1 cellular context compared by ENCODE assay signal in the genomic region with DNA sequence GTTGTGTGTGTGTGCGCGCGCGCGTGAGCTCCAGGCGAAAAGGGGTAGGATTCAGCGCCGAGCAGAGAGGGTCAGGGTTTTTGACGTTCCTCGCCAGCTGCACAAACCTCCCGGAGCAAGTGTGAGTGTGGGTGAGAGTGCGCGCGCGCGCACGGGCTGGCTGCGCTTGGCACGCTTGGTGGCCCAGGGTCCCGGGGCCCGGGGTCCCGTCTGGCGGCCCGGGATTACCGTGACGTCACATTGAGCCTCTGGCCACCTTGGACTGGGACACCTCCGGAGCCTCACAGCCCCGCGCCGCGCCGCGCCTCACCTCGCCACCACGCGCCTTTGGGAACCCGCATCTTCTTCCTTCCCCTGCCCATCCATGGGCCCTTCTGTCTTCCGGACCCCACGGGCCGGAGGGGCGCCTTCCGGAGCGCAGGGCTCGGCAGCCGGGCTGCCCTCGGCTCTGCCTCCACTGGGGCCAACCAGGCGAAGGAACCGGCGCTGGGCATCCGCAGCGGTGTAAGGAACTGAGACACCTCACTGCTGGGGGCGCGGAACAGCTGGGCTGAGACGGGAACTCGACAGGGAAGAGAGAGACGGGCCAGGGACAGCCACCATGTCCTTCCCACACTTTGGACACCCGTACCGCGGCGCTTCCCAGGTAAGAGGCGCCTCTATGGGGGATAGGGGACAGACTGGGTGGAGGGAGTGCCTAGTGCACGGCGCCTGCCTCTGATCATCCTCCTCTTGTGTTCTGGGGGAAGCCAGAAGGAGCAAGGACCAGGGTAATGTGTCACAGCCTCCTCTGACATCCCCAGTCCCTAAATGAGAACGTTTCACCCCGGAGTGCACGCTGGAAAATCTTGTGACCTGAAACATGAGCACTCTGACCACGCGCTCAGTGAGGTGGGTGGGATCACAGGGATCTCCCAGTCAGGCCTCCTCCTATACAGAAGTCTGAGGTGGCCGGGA.
TF ChIP-seq lines count a peak whose summit lies in the region.

No MANE protein-coding gene starts in this region.

TF ChIP-seq in HEK293, 187 proteins besides CTCF, POLR2A, EP300 and RAD21 (continued from another document and continues in another):
- TF ChIP-seq, protein P1, sequence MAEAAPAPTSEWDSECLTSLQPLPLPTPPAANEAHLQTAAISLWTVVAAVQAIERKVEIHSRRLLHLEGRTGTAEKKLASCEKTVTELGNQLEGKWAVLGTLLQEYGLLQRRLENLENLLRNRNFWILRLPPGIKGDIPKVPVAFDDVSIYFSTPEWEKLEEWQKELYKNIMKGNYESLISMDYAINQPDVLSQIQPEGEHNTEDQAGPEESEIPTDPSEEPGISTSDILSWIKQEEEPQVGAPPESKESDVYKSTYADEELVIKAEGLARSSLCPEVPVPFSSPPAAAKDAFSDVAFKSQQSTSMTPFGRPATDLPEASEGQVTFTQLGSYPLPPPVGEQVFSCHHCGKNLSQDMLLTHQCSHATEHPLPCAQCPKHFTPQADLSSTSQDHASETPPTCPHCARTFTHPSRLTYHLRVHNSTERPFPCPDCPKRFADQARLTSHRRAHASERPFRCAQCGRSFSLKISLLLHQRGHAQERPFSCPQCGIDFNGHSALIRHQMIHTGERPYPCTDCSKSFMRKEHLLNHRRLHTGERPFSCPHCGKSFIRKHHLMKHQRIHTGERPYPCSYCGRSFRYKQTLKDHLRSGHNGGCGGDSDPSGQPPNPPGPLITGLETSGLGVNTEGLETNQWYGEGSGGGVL (tag by site-specific recombination; IDR thresholded peaks at IDR 0.05) = no peak
- TF ChIP-seq ZIC2 (tag by site-specific recombination; IDR thresholded peaks at IDR 0.05) = 0 out of 2 replicates have a peak, but pooled peaks have one; percentile 31
- TF ChIP-seq, protein P2, sequence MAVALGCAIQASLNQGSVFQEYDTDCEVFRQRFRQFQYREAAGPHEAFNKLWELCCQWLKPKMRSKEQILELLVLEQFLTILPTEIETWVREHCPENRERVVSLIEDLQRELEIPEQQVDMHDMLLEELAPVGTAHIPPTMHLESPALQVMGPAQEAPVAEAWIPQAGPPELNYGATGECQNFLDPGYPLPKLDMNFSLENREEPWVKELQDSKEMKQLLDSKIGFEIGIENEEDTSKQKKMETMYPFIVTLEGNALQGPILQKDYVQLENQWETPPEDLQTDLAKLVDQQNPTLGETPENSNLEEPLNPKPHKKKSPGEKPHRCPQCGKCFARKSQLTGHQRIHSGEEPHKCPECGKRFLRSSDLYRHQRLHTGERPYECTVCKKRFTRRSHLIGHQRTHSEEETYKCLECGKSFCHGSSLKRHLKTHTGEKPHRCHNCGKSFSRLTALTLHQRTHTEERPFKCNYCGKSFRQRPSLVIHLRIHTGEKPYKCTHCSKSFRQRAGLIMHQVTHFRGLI (tag by site-specific recombination; IDR thresholded peaks at IDR 0.05) = 0 out of 2 replicates have a peak, but pooled peaks have one; percentile 14
- TF ChIP-seq ZEB2 (tag by site-specific recombination; IDR thresholded peaks at IDR 0.05) = no peak
- no peak for TF ChIP-seq ZNF837 (tag by site-specific recombination; IDR thresholded peaks at IDR 0.05)
- 0 out of 2 replicates have a peak, but pooled peaks have one; percentile 11 for TF ChIP-seq ZNF10 (tag by site-specific recombination; IDR thresholded peaks at IDR 0.05)
- no peak for TF ChIP-seq SP3 (tag by site-specific recombination; IDR thresholded peaks at IDR 0.05)
- no peak for TF ChIP-seq ZNF133 (tag by site-specific recombination; IDR thresholded peaks at IDR 0.05)
- TF ChIP-seq ZNF600 (tag by site-specific recombination; IDR thresholded peaks at IDR 0.05) = no peak
- TF ChIP-seq GLIS2 (tag by site-specific recombination; IDR thresholded peaks at IDR 0.05) = peak; percentile 30; the same call in 1 of the 2 replicates
- no peak for TF ChIP-seq ZBTB7A (tag by site-specific recombination; IDR thresholded peaks at IDR 0.05; ENCODE audit: low read depth)
- no peak for TF ChIP-seq ZNF670 (tag by site-specific recombination; IDR thresholded peaks at IDR 0.05; ENCODE audit: low read depth)
- TF ChIP-seq ZNF37A (tag by site-specific recombination; IDR thresholded peaks at IDR 0.05) = no peak
- no peak for TF ChIP-seq ZNF202 (tag by site-specific recombination; IDR thresholded peaks at IDR 0.05; ENCODE audit: borderline replicate concordance)
- TF ChIP-seq PRDM1 (tag by site-specific recombination; IDR thresholded peaks at IDR 0.05) = peak; percentile 79
- TF ChIP-seq ZNF112 (tag by site-specific recombination; IDR thresholded peaks at IDR 0.05) = no peak
- TF ChIP-seq ZNF792 (tag by site-specific recombination; IDR thresholded peaks at IDR 0.05) = no peak
- TF ChIP-seq ZNF580 (tag by site-specific recombination; IDR thresholded peaks at IDR 0.05) = no peak
- peak; percentile 16; the same call in 1 of the 2 replicates for TF ChIP-seq ZNF76 (tag by site-specific recombination; IDR thresholded peaks at IDR 0.05; ENCODE audit: borderline replicate concordance, low read depth)
- peak; percentile 98 for TF ChIP-seq ZNF335 (tag by site-specific recombination; conservative IDR thresholded peaks at IDR 0.05)
- TF ChIP-seq SP7 (tag by site-specific recombination; IDR thresholded peaks at IDR 0.05) = peak; percentile 38
- TF ChIP-seq, protein P3, sequence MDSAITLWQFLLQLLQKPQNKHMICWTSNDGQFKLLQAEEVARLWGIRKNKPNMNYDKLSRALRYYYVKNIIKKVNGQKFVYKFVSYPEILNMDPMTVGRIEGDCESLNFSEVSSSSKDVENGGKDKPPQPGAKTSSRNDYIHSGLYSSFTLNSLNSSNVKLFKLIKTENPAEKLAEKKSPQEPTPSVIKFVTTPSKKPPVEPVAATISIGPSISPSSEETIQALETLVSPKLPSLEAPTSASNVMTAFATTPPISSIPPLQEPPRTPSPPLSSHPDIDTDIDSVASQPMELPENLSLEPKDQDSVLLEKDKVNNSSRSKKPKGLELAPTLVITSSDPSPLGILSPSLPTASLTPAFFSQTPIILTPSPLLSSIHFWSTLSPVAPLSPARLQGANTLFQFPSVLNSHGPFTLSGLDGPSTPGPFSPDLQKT (IDR thresholded peaks at IDR 0.05; ENCODE audit: borderline replicate concordance, low read depth, low read length) = no peak
- TF ChIP-seq, protein P4, sequence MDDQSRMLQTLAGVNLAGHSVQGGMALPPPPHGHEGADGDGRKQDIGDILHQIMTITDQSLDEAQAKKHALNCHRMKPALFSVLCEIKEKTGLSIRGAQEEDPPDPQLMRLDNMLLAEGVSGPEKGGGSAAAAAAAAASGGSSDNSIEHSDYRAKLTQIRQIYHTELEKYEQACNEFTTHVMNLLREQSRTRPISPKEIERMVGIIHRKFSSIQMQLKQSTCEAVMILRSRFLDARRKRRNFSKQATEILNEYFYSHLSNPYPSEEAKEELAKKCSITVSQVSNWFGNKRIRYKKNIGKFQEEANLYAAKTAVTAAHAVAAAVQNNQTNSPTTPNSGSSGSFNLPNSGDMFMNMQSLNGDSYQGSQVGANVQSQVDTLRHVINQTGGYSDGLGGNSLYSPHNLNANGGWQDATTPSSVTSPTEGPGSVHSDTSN (CRISPR knock-in tag; IDR thresholded peaks at IDR 0.05) = no peak
- no peak for TF ChIP-seq SETDB1 (IDR thresholded peaks at IDR 0.05; ENCODE audit: insufficient read length, low read length)
- TF ChIP-seq ZNF214 (tag by site-specific recombination; IDR thresholded peaks at IDR 0.05; ENCODE audit: borderline replicate concordance) = no peak
- TF ChIP-seq ZNF513 (tag by site-specific recombination; IDR thresholded peaks at IDR 0.05) = no peak
- peak; percentile 45 for TF ChIP-seq ZNF629 (tag by site-specific recombination; IDR thresholded peaks at IDR 0.05)
- no peak for TF ChIP-seq ZNF114 (tag by site-specific recombination; IDR thresholded peaks at IDR 0.05)
- no peak for TF ChIP-seq ZNF48 (tag by site-specific recombination; IDR thresholded peaks at IDR 0.05)
- TF ChIP-seq, protein P5, sequence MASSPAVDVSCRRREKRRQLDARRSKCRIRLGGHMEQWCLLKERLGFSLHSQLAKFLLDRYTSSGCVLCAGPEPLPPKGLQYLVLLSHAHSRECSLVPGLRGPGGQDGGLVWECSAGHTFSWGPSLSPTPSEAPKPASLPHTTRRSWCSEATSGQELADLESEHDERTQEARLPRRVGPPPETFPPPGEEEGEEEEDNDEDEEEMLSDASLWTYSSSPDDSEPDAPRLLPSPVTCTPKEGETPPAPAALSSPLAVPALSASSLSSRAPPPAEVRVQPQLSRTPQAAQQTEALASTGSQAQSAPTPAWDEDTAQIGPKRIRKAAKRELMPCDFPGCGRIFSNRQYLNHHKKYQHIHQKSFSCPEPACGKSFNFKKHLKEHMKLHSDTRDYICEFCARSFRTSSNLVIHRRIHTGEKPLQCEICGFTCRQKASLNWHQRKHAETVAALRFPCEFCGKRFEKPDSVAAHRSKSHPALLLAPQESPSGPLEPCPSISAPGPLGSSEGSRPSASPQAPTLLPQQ (tag by site-specific recombination; IDR thresholded peaks at IDR 0.05) = peak; percentile 35; the same call in 1 of the 2 replicates
- TF ChIP-seq GFI1B (tag by site-specific recombination; IDR thresholded peaks at IDR 0.05) = no peak
- no peak for TF ChIP-seq ZNF645 (tag by site-specific recombination; IDR thresholded peaks at IDR 0.05)
- no peak for TF ChIP-seq KLF1 (tag by site-specific recombination; IDR thresholded peaks at IDR 0.05)
- TF ChIP-seq, protein P6, sequence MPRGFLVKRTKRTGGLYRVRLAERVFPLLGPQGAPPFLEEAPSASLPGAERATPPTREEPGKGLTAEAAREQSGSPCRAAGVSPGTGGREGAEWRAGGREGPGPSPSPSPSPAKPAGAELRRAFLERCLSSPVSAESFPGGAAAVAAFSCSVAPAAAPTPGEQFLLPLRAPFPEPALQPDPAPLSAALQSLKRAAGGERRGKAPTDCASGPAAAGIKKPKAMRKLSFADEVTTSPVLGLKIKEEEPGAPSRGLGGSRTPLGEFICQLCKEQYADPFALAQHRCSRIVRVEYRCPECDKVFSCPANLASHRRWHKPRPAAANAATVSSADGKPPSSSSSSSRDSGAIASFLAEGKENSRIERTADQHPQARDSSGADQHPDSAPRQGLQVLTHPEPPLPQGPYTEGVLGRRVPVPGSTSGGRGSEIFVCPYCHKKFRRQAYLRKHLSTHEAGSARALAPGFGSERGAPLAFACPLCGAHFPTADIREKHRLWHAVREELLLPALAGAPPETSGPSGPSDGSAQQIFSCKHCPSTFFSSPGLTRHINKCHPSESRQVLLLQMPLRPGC (tag by site-specific recombination; IDR thresholded peaks at IDR 0.05) = no peak
- TF ChIP-seq OSR2 (tag by site-specific recombination; IDR thresholded peaks at IDR 0.05) = no peak
- no peak for TF ChIP-seq ZNF654 (tag by site-specific recombination; IDR thresholded peaks at IDR 0.05; ENCODE audit: low read depth)
- no peak for TF ChIP-seq YY2 (tag by site-specific recombination; IDR thresholded peaks at IDR 0.05)
- TF ChIP-seq ZNF138 (tag by site-specific recombination; IDR thresholded peaks at IDR 0.05; ENCODE audit: borderline replicate concordance) = no peak
- TF ChIP-seq ZNF366 (tag by site-specific recombination; conservative IDR thresholded peaks at IDR 0.05) = no peak
- TF ChIP-seq PATZ1 (tag by site-specific recombination; IDR thresholded peaks at IDR 0.05) = 0 out of 2 replicates have a peak, but pooled peaks have one; percentile 19
- 0 out of 2 replicates have a peak, but pooled peaks have one; percentile 27 for TF ChIP-seq ZNF561 (tag by site-specific recombination; IDR thresholded peaks at IDR 0.05; ENCODE audit: borderline replicate concordance)
- TF ChIP-seq ZNF521 (tag by site-specific recombination; IDR thresholded peaks at IDR 0.05) = no peak
- TF ChIP-seq ZNF146 (tag by site-specific recombination; IDR thresholded peaks at IDR 0.05) = no peak
